In the genomic region with DNA sequence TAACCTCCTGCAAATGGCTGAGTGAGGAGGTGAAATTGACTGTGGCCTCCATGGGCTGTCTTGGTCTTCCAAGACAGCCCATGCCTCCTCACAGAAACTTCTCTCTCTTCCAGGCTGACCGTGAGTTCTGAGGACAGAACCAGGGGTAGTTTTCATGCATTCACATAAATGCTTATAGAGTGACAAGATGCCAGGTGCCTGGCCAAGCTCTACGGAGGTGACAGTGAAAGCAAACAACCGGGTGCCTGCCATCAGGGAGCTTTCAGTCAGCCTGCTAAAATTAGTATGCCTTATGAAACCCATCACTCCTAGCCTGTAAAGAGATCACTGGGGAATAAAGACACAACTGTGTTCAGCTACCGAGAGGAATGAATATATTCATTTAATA, we compare ENCODE assay signal across 9 cellular contexts. TPM values are rescaled to one million over a fixed set of nuclear protein-coding genes. Genes with fewer than 3 reads are reported as not detected.
DNase-seq lines count a peak whose midpoint lies in the region; ATAC-seq, FAIRE-seq and TF ChIP-seq lines count a peak whose summit lies in the region.
"Had no signal": no experiment of that assay in that cellular context is flagged by ENCODE, and none has a peak within 500 bp of the region (broad histone marks: within the 10 kb centered on the region; RNA-seq: fewer than 3 reads in every experiment).

No MANE protein-coding gene starts in this region.

- FAIRE-seq in endothelial cell of umbilical vein (lab: Jason Lieb, UNC) = no peak

- H3K4me2 ChIP-seq in endothelial cell of umbilical vein (ENCODE audit: insufficient read depth, low read length) (peak overlapping the region; percentile 88), neural cell (ENCODE audit: low read length) (no peak overlapping the region)

- TF ChIP-seq CTCF in AG10803 (conservative IDR thresholded peaks at IDR 0.05; ENCODE audit: low read length) (no peak), Panc1 (IDR thresholded peaks at IDR 0.05) (no peak), endothelial cell of umbilical vein (IDR thresholded peaks at IDR 0.05; ENCODE audit: extremely low read depth in 1 of 2, insufficient read depth in 1 of 2, low read depth in 1 of 2, low read length in 2 of 2) (no peak), neural cell (IDR thresholded peaks at IDR 0.05; ENCODE audit: poor library complexity, severe bottlenecking) (no peak)

- H3K4me1 ChIP-seq in Panc1 (ENCODE audit: control insufficient read depth, insufficient read depth, low read length) = peaks cover 16% of the 10 kb centered on the region
- H3K4me1 ChIP-seq in endothelial cell of umbilical vein (ENCODE audit: control insufficient read depth, extremely low read depth, insufficient read depth, low read length) = peaks cover 18% of the 10 kb centered on the region

- H3K4me3 ChIP-seq in AG10803 (ENCODE audit: low read length) (peak overlapping the region; percentile 74), Panc1 (ENCODE audit: low read depth in 2 of 2, low read length in 2 of 2) (peak overlapping the region; percentile 56 to 68), endothelial cell of umbilical vein (replicated peaks in 1 of 3; ENCODE audit: insufficient read depth in 1 of 3, low read depth in 1 of 3, low read length in 3 of 3) (peak overlapping the region in 2 of 3 experiments; percentile 74 to 86), neural cell (ENCODE audit: low read length) (peak overlapping the region; percentile 83)

- BruUV-seq in Panc1 (replicated peaks; lab: Mats Ljungman, UMichigan) = no TSS peak
- BruUV-seq in endothelial cell of umbilical vein (replicated peaks; lab: Mats Ljungman, UMichigan) = no TSS peak

- ATAC-seq in Panc1 (peak; percentile 40), HG02678 (IDR thresholded peaks at IDR 0.05; ENCODE audit: unreplicated experiment) (no peak), GM18498 (IDR thresholded peaks at IDR 0.05; ENCODE audit: unreplicated experiment) (no peak)

- H3K9me1 ChIP-seq in endothelial cell of umbilical vein (replicated peaks; ENCODE audit: control insufficient read depth, extremely low read depth, insufficient read depth, low read length) = no peaks in the 10 kb centered on the region

- CTCF ChIA-PET in Panc1 (lab: Charles Lee) (no interaction called here), endothelial cell of umbilical vein (lab: Charles Lee) (interaction anchor here (0.8 to 1.4 kb wide), 5 partner anchors 12 to 124 kb away, joined by 3 to 5 read pairs (median 4); no protein-coding TSS in a partner anchor)

- H2AFZ ChIP-seq in endothelial cell of umbilical vein (ENCODE audit: low read depth, low read length) = peak overlapping the region; percentile 90
- H2AFZ ChIP-seq in neural cell (ENCODE audit: low read depth, low read length) = peak overlapping the region; percentile 76

- no peaks in the 10 kb centered on the region for H3K36me3 ChIP-seq in Panc1 (ENCODE audit: control insufficient read depth, insufficient read depth, low read length)
- no peaks in the 10 kb centered on the region for H3K36me3 ChIP-seq in endothelial cell of umbilical vein (ENCODE audit: control insufficient read depth in 2 of 2, extremely low read depth in 1 of 2, insufficient read depth in 2 of 2, low read length in 2 of 2)
- H3K36me3 ChIP-seq in neural cell (ENCODE audit: insufficient read depth, low read length) = no peaks in the 10 kb centered on the region

- H3K27ac ChIP-seq in Panc1 (ENCODE audit: low read length) (peak overlapping the region; percentile 63), endothelial cell of umbilical vein (ENCODE audit: insufficient read depth, low read depth, low read length) (peak overlapping the region; percentile 98), neural cell (ENCODE audit: low read length) (peak overlapping the region; percentile 63)

- H3K79me2 ChIP-seq in endothelial cell of umbilical vein (ENCODE audit: control insufficient read depth, insufficient read depth, low read length) = peaks cover 7% of the 10 kb centered on the region
- H3K79me2 ChIP-seq in neural cell (replicated peaks; ENCODE audit: insufficient read depth, low read length) = peaks cover 3% of the 10 kb centered on the region

- TF ChIP-seq RAD21 in neural cell (conservative IDR thresholded peaks at IDR 0.05) = no peak

- H4K20me1 ChIP-seq in endothelial cell of umbilical vein (replicated peaks; ENCODE audit: control insufficient read depth, extremely low read depth, insufficient read depth, low read length) = no peaks in the 10 kb centered on the region
- no peaks in the 10 kb centered on the region for H4K20me1 ChIP-seq in neural cell (ENCODE audit: insufficient read depth)

- DNase-seq in AG10803 (ENCODE audit: low read depth) = no peak
- no peak for DNase-seq in Panc1 (ENCODE audit: low read depth, low spot score)
- DNase-seq in endothelial cell of umbilical vein (ENCODE audit: low read depth, low spot score) = no peak
- no peak for DNase-seq in HuH-7.5 (ENCODE audit: low spot score)
- no peak for DNase-seq in NCI-H510A (lab: John Stamatoyannopoulos, UW)
- DNase-seq: activated CD8-positive, alpha-beta memory T cell treated with anti-CD3 and anti-CD28 coated beads, Interleukin-2, amount 50 U/mL, for 4 hours had no signal

- intact Hi-C loops in Panc1 (cut with micrococcal nuclease; ENCODE audit: unreplicated experiment) = no loop called here
- intact Hi-C loops in endothelial cell of umbilical vein (cut with micrococcal nuclease) = loop anchor here (1.0 to 5.0 kb wide), 7 partner anchors 19 to 1872 kb away; partner anchors contain the start of gene EGR2

- dilution Hi-C loops in endothelial cell of umbilical vein (cut with MboI; ENCODE audit: extremely low pct_ligation_motif_present, low sequenced_read_pairs) = no loop called here

- H3K9me3 ChIP-seq in Panc1 (ENCODE audit: control insufficient read depth, insufficient read depth, low read depth, low read length) (no peaks in the 10 kb centered on the region), endothelial cell of umbilical vein (replicated peaks; ENCODE audit: control insufficient read depth, insufficient read depth, low read length) (no peaks in the 10 kb centered on the region), neural cell (ENCODE audit: low read length) (no peaks in the 10 kb centered on the region)

- H3K27me3 ChIP-seq in Panc1 (ENCODE audit: control insufficient read depth, insufficient read depth, low read length) = peaks cover 10% of the 10 kb centered on the region
- no peaks in the 10 kb centered on the region for H3K27me3 ChIP-seq in endothelial cell of umbilical vein (ENCODE audit: control insufficient read depth in 2 of 2, insufficient read depth in 2 of 2, low read length in 2 of 2)
- no peaks in the 10 kb centered on the region for H3K27me3 ChIP-seq in neural cell (ENCODE audit: insufficient read depth, low read depth, low read length)

- H3K9me2 ChIP-seq in neural cell (ENCODE audit: insufficient read depth, low read length) = no peaks in the 10 kb centered on the region

- in situ Hi-C loops in Panc1 (cut with HindIII; ENCODE audit: low pct_unique_long_range_greater_than_20kb, low sequenced_read_pairs) = no loop called here

- no peak for TF ChIP-seq POLR2A in endothelial cell of umbilical vein (IDR thresholded peaks at IDR 0.05; ENCODE audit: low read depth, low read length)

- POLR2A ChIA-PET in Panc1 (lab: Charles Lee) = no interaction called here
- POLR2A ChIA-PET in endothelial cell of umbilical vein (lab: Charles Lee) = interaction anchor here (0.6 to 1.0 kb wide), 3 partner anchors 34 to 687 kb away, joined by 3 to 4 read pairs (median 3); no protein-coding TSS in a partner anchor

- H3K9ac ChIP-seq in endothelial cell of umbilical vein (replicated peaks; ENCODE audit: extremely low read depth, insufficient read depth, low read length) (peak overlapping the region; percentile 98), neural cell (ENCODE audit: low read length) (peak overlapping the region; percentile 74)

- H3F3A ChIP-seq in neural cell (ENCODE audit: insufficient read depth, low read length, poor library complexity, severe bottlenecking) = no peaks in the 10 kb centered on the region

- no peak for TF ChIP-seq EP300 in neural cell (conservative IDR thresholded peaks at IDR 0.05; ENCODE audit: poor library complexity, severe bottlenecking)

TF ChIP-seq in endothelial cell of umbilical vein, 7 proteins besides CTCF, POLR2A, EP300 and RAD21 (continues in another document):
- no peak for TF ChIP-seq EZH2 (IDR thresholded peaks at IDR 0.05; ENCODE audit: borderline replicate concordance, low read depth, low read length, severe bottlenecking)
- no peak for TF ChIP-seq FOS (IDR thresholded peaks at IDR 0.05; ENCODE audit: borderline replicate concordance, insufficient read depth, low read length)
- no peak for TF ChIP-seq GATA2 (IDR thresholded peaks at IDR 0.05; ENCODE audit: insufficient read depth, insufficient read length, low read depth, low read length)
- TF ChIP-seq JUN (IDR thresholded peaks at IDR 0.05; ENCODE audit: borderline replicate concordance, insufficient read depth, insufficient read length, low read depth) = no peak
- TF ChIP-seq MYC (IDR thresholded peaks at IDR 0.05; ENCODE audit: low read depth, low read length) = no peak
- TF ChIP-seq POLR2AphosphoS5 (IDR thresholded peaks at IDR 0.05; ENCODE audit: insufficient read depth, low read depth, low read length) = no peak

TF ChIP-seq in neural cell, 6 proteins besides CTCF, POLR2A, EP300 and RAD21 (continues in another document):
- TF ChIP-seq TAF1 (IDR thresholded peaks at IDR 0.05; ENCODE audit: low read depth) (no peak), SMC3 (conservative IDR thresholded peaks at IDR 0.05; ENCODE audit: poor library complexity) (no peak), POLR2AphosphoS5 (IDR thresholded peaks at IDR 0.05) (no peak), MXI1 (conservative IDR thresholded peaks at IDR 0.05; ENCODE audit: poor library complexity, severe bottlenecking) (no peak), EZH2 (IDR thresholded peaks at IDR 0.05; ENCODE audit: borderline replicate concordance, insufficient read depth, low read length, poor library complexity, severe bottlenecking) (no peak)

RNA-seq across cellular contexts. Expression of gene RHOBTB1, which starts 0.9 kb away (rescaled TPM):
- total RNA-seq in Panc1 (2021; ENCODE audit: unreplicated experiment) = 0.77 TPM
- 1.9 TPM for polyA plus RNA-seq in Panc1 (2012; ENCODE audit: insufficient read length)
- 31.0 and 31.3 TPM in 2 replicates for total RNA-seq in endothelial cell of umbilical vein
- 19.4 and 21.2 TPM in 2 replicates for polyA plus RNA-seq in endothelial cell of umbilical vein
- polyA plus RNA-seq in endothelial cell of umbilical vein (2011; cell fraction: cytosol; rRNA removed) = 20.3 and 22.4 TPM in 2 replicates
- 41.4 and 54.0 TPM in 2 replicates for polyA plus RNA-seq in endothelial cell of umbilical vein (2011; cell fraction: nucleus; rRNA removed)
- polyA plus RNA-seq in endothelial cell of umbilical vein (2012) = 18.4 and 21.8 TPM in 2 replicates
- polyA minus RNA-seq in endothelial cell of umbilical vein = 37.1 and 42.0 TPM in 2 replicates
- polyA minus RNA-seq in endothelial cell of umbilical vein (2011; cell fraction: cytosol; rRNA and poly(A)+ RNA removed) = 11.5 TPM
- 24.6 and 33.4 TPM in 2 replicates for polyA minus RNA-seq in endothelial cell of umbilical vein (2011; cell fraction: nucleus; rRNA and poly(A)+ RNA removed)
- polyA plus RNA-seq in neural cell = 8.0 and 10.5 TPM in 2 replicates
- 10.7 and 12.2 TPM in 2 replicates for polyA minus RNA-seq in neural cell

Comparison
In these comparisons a context has a peak if more than half of its experiments do, and no peak if none do; other contexts are left out.
1. RNA of gene RHOBTB1, which starts 0.9 kb away (total RNA-seq): 31.0 to 31.3 TPM in endothelial cell of umbilical vein; 0.77 TPM in Panc1 (single experiment); every median in the first group is over 10 times any median in the second.
2. Peak in every context shown above with its lines, with median percentiles within 50 percentile points of each other: H3K4me3 ChIP-seq and H3K27ac ChIP-seq.